15 cellular contexts compared by ENCODE assay signal in genomic region chr15:100878130-100878529, GRCh38. TPM values are rescaled to one million over a fixed set of nuclear protein-coding genes. Genes with fewer than 3 reads are reported as not detected.
A peak's percentile ranks its signal among the peaks of the same experiment; 100 is the strongest.
DNase-seq lines count a peak whose midpoint lies in the region; ATAC-seq and TF ChIP-seq lines count a peak whose summit lies in the region.
"Had no signal": no experiment of that assay in that cellular context is flagged by ENCODE, and none has a peak within 500 bp of the region (broad histone marks: within the 10 kb centered on the region; RNA-seq: fewer than 3 reads in every experiment).

No MANE protein-coding gene starts in this region.

- no peak for TF ChIP-seq CTCF in PC-3 (conservative IDR thresholded peaks at IDR 0.05; ENCODE audit: low read depth, low read length)
- TF ChIP-seq CTCF in endothelial cell (IDR thresholded peaks at IDR 0.05; ENCODE audit: unreplicated experiment), result no peak
- no peak for TF ChIP-seq CTCF in osteocyte (IDR thresholded peaks at IDR 0.05)

- H3K79me2 ChIP-seq in PC-3 (ENCODE audit: low read length), result peaks cover 62% of the 10 kb centered on the region

- POLR2A ChIA-PET in PC-3 (lab: Charles Lee; ENCODE audit: unreplicated experiment), result interaction anchor here (1.0 kb wide), 1 partner anchor 157 kb away, joined by 8 read pairs; no protein-coding TSS in a partner anchor

- H3K9ac ChIP-seq in PC-3 (ENCODE audit: low read length), result peak overlapping the region; percentile 100
- H3K9ac ChIP-seq: BLaER1 treated with 17β-estradiol and CSF1 and Interleukin-3, amounts not matched to agents 10 nM and 100 nM had no signal

- peak overlapping the region; percentile 77 for H3K4me3 ChIP-seq in PC-3 (ENCODE audit: low read length)

- H3K4me3 Mint-ChIP-seq in activated T-cell treated with anti-CD3 and anti-CD28 coated beads, Interleukin-2, amount 50 U/mL, for 72 hours, result peak overlapping the region; percentile 52 to 71
- H3K4me3 Mint-ChIP-seq in endothelial cell (ENCODE audit: unreplicated experiment), result peak overlapping the region; percentile 89
- peak overlapping the region; percentile 68 for H3K4me3 Mint-ChIP-seq in osteocyte (ENCODE audit: unreplicated experiment)

- peaks cover 31% of the 10 kb centered on the region for H3K36me3 ChIP-seq in PC-3 (ENCODE audit: low read depth, low read length)
- H3K36me3 ChIP-seq: adrenal gland; BLaER1 treated with 17β-estradiol and CSF1 and Interleukin-3, amounts not matched to agents 10 nM and 100 nM; thyroid gland had no signal

- ATAC-seq in activated T-cell treated with anti-CD3 and anti-CD28 coated beads, Interleukin-2, amount 50 U/mL, for 72 hours (replicated peaks in 1 of 2), result no peak
- no peak for ATAC-seq in PC-3
- ATAC-seq: SK-N-SH treated with all-trans-retinoic acid at 6 μM for 48 hours had no signal

- H3K9me3 ChIP-seq in PC-3 (ENCODE audit: low read length), result no peaks in the 10 kb centered on the region
- H3K9me3 ChIP-seq: adrenal gland, thyroid gland had no signal

- H3F3A ChIP-seq in PC-3 (ENCODE audit: low read length, unreplicated experiment), result peaks cover 18% of the 10 kb centered on the region

- peaks cover 0 to 2% of the 10 kb centered on the region in 2 donors for H3K36me3 Mint-ChIP-seq in activated T-cell treated with anti-CD3 and anti-CD28 coated beads, Interleukin-2, amount 50 U/mL, for 72 hours (ENCODE audit: insufficient read depth in 2 of 2)
- H3K36me3 Mint-ChIP-seq in endothelial cell (ENCODE audit: low read depth, unreplicated experiment) (no peaks in the 10 kb centered on the region), osteocyte (ENCODE audit: unreplicated experiment) (no peaks in the 10 kb centered on the region)

- no peaks in the 10 kb centered on the region for H3K9me2 ChIP-seq in PC-3 (replicated peaks; ENCODE audit: low read length)

- CTCF ChIA-PET in PC-3 (lab: Charles Lee), result no interaction called here

- H3K27ac Mint-ChIP-seq in activated T-cell treated with anti-CD3 and anti-CD28 coated beads, Interleukin-2, amount 50 U/mL, for 72 hours, result no peak overlapping the region
- H3K27ac Mint-ChIP-seq in endothelial cell (ENCODE audit: unreplicated experiment) (no peak overlapping the region), osteocyte (ENCODE audit: unreplicated experiment) (no peak overlapping the region)
- H3K27ac Mint-ChIP-seq: activated CD4-positive, alpha-beta T cell treated with anti-CD3 and anti-CD28 coated beads, Interleukin-2, amount 10 ng/mL, durations not matched to agents 24 days and 14 days had no signal

- no peaks in the 10 kb centered on the region for H3K4me1 Mint-ChIP-seq in activated T-cell treated with anti-CD3 and anti-CD28 coated beads, Interleukin-2, amount 50 U/mL, for 72 hours (ENCODE audit: low read depth)
- H3K4me1 Mint-ChIP-seq in endothelial cell (ENCODE audit: unreplicated experiment), result peaks cover 13% of the 10 kb centered on the region
- H3K4me1 Mint-ChIP-seq in osteocyte (ENCODE audit: unreplicated experiment), result peaks cover 7% of the 10 kb centered on the region

- no peaks in the 10 kb centered on the region for H3K9me3 Mint-ChIP-seq in activated T-cell treated with anti-CD3 and anti-CD28 coated beads, Interleukin-2, amount 50 U/mL, for 72 hours
- H3K9me3 Mint-ChIP-seq in endothelial cell (ENCODE audit: unreplicated experiment) (no peaks in the 10 kb centered on the region), osteocyte (ENCODE audit: unreplicated experiment) (no peaks in the 10 kb centered on the region)
- H3K9me3 Mint-ChIP-seq: activated CD4-positive, alpha-beta T cell treated with anti-CD3 and anti-CD28 coated beads, Interleukin-2, amount 10 ng/mL, durations not matched to agents 24 days and 14 days had no signal

- peaks cover 70% of the 10 kb centered on the region for H3K27me3 Mint-ChIP-seq in activated T-cell treated with anti-CD3 and anti-CD28 coated beads, Interleukin-2, amount 50 U/mL, for 72 hours (ENCODE audit: low read depth)
- H3K27me3 Mint-ChIP-seq in endothelial cell (ENCODE audit: unreplicated experiment) (peaks cover 12% of the 10 kb centered on the region), osteocyte (ENCODE audit: unreplicated experiment) (peaks cover 69% of the 10 kb centered on the region)

- DNase-seq in activated T-cell treated with anti-CD3 and anti-CD28 coated beads, Interleukin-2, amount 50 U/mL, for 72 hours, result no peak
- DNase-seq in activated T-cell treated with anti-CD3 and anti-CD28 coated beads, Interleukin-2, amount 50 U/mL, for 1 hour, result no peak
- no peak for DNase-seq in PC-3
- no peak for DNase-seq in endothelial cell (ENCODE audit: low spot score)
- DNase-seq in osteocyte (ENCODE audit: extremely low spot score, unreplicated experiment), result no peak
- DNase-seq in NCI-H1417 (lab: John Stamatoyannopoulos, UW), result no peak
- DNase-seq in HCEC 1CT, result no peak
- DNase-seq in NCI-H2081 treated with DMSO at 0.1 percent for 48 hours (lab: John Stamatoyannopoulos, UW), result no peak
- DNase-seq: activated CD4-positive, alpha-beta T cell treated with anti-CD3 and anti-CD28 coated beads, Interleukin-2, amount 10 ng/mL, durations not matched to agents 24 days and 14 days; activated CD8-positive, alpha-beta memory T cell treated with anti-CD3 and anti-CD28 coated beads, Interleukin-2, amount 50 U/mL, for 48 hours; adrenal gland; DMS153 had no signal

- peak overlapping the region; percentile 83 for H3K27ac ChIP-seq in PC-3 (ENCODE audit: low read length)
- H3K27ac ChIP-seq: adrenal gland; BLaER1 treated with 17β-estradiol and CSF1 and Interleukin-3, amounts not matched to agents 10 nM and 100 nM; thyroid gland had no signal

- intact Hi-C loops in PC-3 (cut with micrococcal nuclease), result no loop called here

- H3K27me3 ChIP-seq in PC-3 (ENCODE audit: low read length), result no peaks in the 10 kb centered on the region

- H3K4me1 ChIP-seq in PC-3 (ENCODE audit: insufficient read depth, low read length), result peaks cover 18% of the 10 kb centered on the region
- H3K4me1 ChIP-seq: adrenal gland had no signal

- peak overlapping the region; percentile 93 for H3K4me2 ChIP-seq in PC-3 (ENCODE audit: low read length)

- H2AFZ ChIP-seq in PC-3 (ENCODE audit: low read length), result no peak overlapping the region

- H4K20me1 ChIP-seq in PC-3 (ENCODE audit: low read length), result peaks cover 31% of the 10 kb centered on the region

- no TSS peak for BruUV-seq in PC-3 (replicated peaks; lab: Mats Ljungman, UMichigan)

RNA-seq across cellular contexts. Expression of gene ALDH1A3, which starts 1.5 kb away (rescaled TPM):
- under 1 TPM in 1 of 2 donors, not detected in 1; 0.14 TPM for total RNA-seq in activated T-cell treated with anti-CD3 and anti-CD28 coated beads, Interleukin-2, amount 50 U/mL, for 72 hours
- 5,398 and 6,043 TPM in 2 replicates for total RNA-seq in PC-3 (2014; rRNA removed)
- total RNA-seq in endothelial cell (ENCODE audit: unreplicated experiment), result 13.9 TPM
- 0.30 and 0.57 TPM in 2 replicates for total RNA-seq in osteocyte
- total RNA-seq: activated CD4-positive, alpha-beta T cell treated with anti-CD3 and anti-CD28 coated beads, Interleukin-2, amount 10 ng/mL, durations not matched to agents 24 days and 14 days had no signal

RNA-seq across cellular contexts. Expression of gene LRRK1, which starts 41.0 kb away (rescaled TPM):
- total RNA-seq in activated T-cell treated with anti-CD3 and anti-CD28 coated beads, Interleukin-2, amount 50 U/mL, for 72 hours, result 1 to 10 TPM in 1 of 2 donors, under 1 TPM in 1; 0.74 to 1.2 TPM
- total RNA-seq in PC-3 (2014; rRNA removed) (7.0 and 11.4 TPM in 2 replicates), endothelial cell (ENCODE audit: unreplicated experiment) (4.8 TPM), osteocyte (10.8 and 16.3 TPM in 2 replicates)

Comparison
In these comparisons a context has a peak if more than half of its experiments do, and no peak if none do; other contexts are left out.
1. RNA of gene ALDH1A3, which starts 1.5 kb away (total RNA-seq): 5,398 to 6,043 TPM in PC-3; 13.9 TPM in endothelial cell (single experiment), 0.30 to 0.57 TPM in osteocyte and 0.14 TPM in activated T-cell treated with anti-CD3 and anti-CD28 coated beads, Interleukin-2, amount 50 U/mL, for 72 hours; every median in the first group is over 100 times any median in the second.
2. Peak in every context shown above with its lines, with median percentiles within 50 percentile points of each other: H3K4me3 Mint-ChIP-seq.